ENCODE assay signal across 21 cellular contexts in genomic region chr10:52032681-52033629, GRCh38.
DNase-seq lines count a peak whose midpoint lies in the region; ATAC-seq and TF ChIP-seq lines count a peak whose summit lies in the region.
"Had no signal": no experiment of that assay in that cellular context is flagged by ENCODE, and none has a peak within 500 bp of the region (broad histone marks: within the 10 kb centered on the region; RNA-seq: fewer than 3 reads in every experiment).

No MANE protein-coding gene starts in this region.

- peak overlapping the region; percentile 64 for H3K9ac ChIP-seq in HUES48 (ENCODE audit: low read depth, low read length)
- H3K9ac ChIP-seq: KMS-11 had no signal

- H3K9me3 ChIP-seq in HUES48 (ENCODE audit: control insufficient read depth, insufficient read depth, low read length), result no peaks in the 10 kb centered on the region
- no peaks in the 10 kb centered on the region for H3K9me3 ChIP-seq in iPS-18c (ENCODE audit: control insufficient read depth, insufficient read depth, low read length)
- H3K9me3 ChIP-seq: Caco-2 had no signal

- H3K4me1 Mint-ChIP-seq in WTC11, result peaks cover 62% of the 10 kb centered on the region
- H3K4me1 Mint-ChIP-seq: IgD-negative memory B cell had no signal

- no peak for TF ChIP-seq CTCF in WTC11 (IDR thresholded peaks at IDR 0.05)

- H3K4me1 ChIP-seq in HUES48 (ENCODE audit: control insufficient read depth, insufficient read depth, low read length), result peaks cover 33% of the 10 kb centered on the region
- H3K4me1 ChIP-seq: Caco-2 had no signal

- peak overlapping the region; percentile 17 for H3K4me3 ChIP-seq in HUES48 (ENCODE audit: low read depth, low read length)
- peak overlapping the region; percentile 2; the same call in 1 of the 2 replicates for H3K4me3 ChIP-seq in iPS-18c (ENCODE audit: insufficient read depth, low read depth, low read length)
- H3K4me3 ChIP-seq: GM12878 had no signal

- H3K27me3 ChIP-seq in HUES48 (ENCODE audit: control insufficient read depth, insufficient read depth, low read length), result no peaks in the 10 kb centered on the region

- POLR2A ChIA-PET in WTC11 (lab: Charles Lee), result no interaction called here

- ATAC-seq in WTC11 (no peak), HG03457 (IDR thresholded peaks at IDR 0.05; ENCODE audit: unreplicated experiment) (no peak), GM19324 (IDR thresholded peaks at IDR 0.05; ENCODE audit: low FRiP score, unreplicated experiment) (no peak)
- ATAC-seq: CD8-positive, alpha-beta T cell; GM12878 had no signal

- peak overlapping the region; percentile 89 for H3K27ac ChIP-seq in HUES48 (ENCODE audit: low read depth, low read length)
- H3K27ac ChIP-seq: KMS-11, RWPE1 had no signal

- H3K27me3 Mint-ChIP-seq in WTC11 (ENCODE audit: low read depth), result no peaks in the 10 kb centered on the region; the same call in 1 of the 2 replicates
- H3K27me3 Mint-ChIP-seq: IgD-negative memory B cell had no signal

- peak overlapping the region; percentile 98 for H3K4me3 Mint-ChIP-seq in WTC11
- H3K4me3 Mint-ChIP-seq: CD8-positive, alpha-beta T cell; IgD-negative memory B cell had no signal

- peaks cover 82% of the 10 kb centered on the region for H3K36me3 Mint-ChIP-seq in WTC11
- H3K36me3 Mint-ChIP-seq: CD8-positive, alpha-beta T cell; IgD-negative memory B cell had no signal

- CTCF ChIA-PET in WTC11 (lab: Charles Lee), result no interaction called here

- H3K36me3 ChIP-seq in HUES48 (ENCODE audit: control insufficient read depth, insufficient read depth, low read length), result peaks cover 45% of the 10 kb centered on the region

- no peaks in the 10 kb centered on the region for H3K9me3 Mint-ChIP-seq in WTC11
- H3K9me3 Mint-ChIP-seq: CD8-positive, alpha-beta T cell; IgD-negative memory B cell had no signal

- DNase-seq in WTC11 (ENCODE audit: low spot score) (no peak), NCI-H2171 (lab: John Stamatoyannopoulos, UW) (no peak)
- no peak for DNase-seq in stimulated activated naive CD4-positive, alpha-beta T cell (lab: John Stamatoyannopoulos, UW)
- DNase-seq: C1 segment of cervical spinal cord; Caco-2; CD8-positive, alpha-beta T cell; GDM1; MM.1S; NCI-H1694; NCI-H2029 treated with DMSO at 0.1 percent for 48 hours; NCI-H2227 treated with DMSO at 0.1 percent for 48 hours; NCI-H526 treated with DMSO at 0.1 percent for 48 hours; SHP77 treated with DMSO at 0.1 percent for 48 hours had no signal

- peak overlapping the region; percentile 98 for H3K27ac Mint-ChIP-seq in WTC11
- H3K27ac Mint-ChIP-seq: CD8-positive, alpha-beta T cell; IgD-negative memory B cell had no signal

TF ChIP-seq in WTC11, 78 proteins besides CTCF, POLR2A, EP300 and RAD21 (continues in another document):
- no peak for TF ChIP-seq HMGXB4 (CRISPR knock-in tag; IDR thresholded peaks at IDR 0.05)
- TF ChIP-seq RORB (CRISPR knock-in tag; IDR thresholded peaks at IDR 0.05), result no peak
- peak; percentile 92 for TF ChIP-seq EMX1 (CRISPR knock-in tag; IDR thresholded peaks at IDR 0.05)
- no peak for TF ChIP-seq CBFB (CRISPR knock-in tag; IDR thresholded peaks at IDR 0.05; ENCODE audit: low read depth)
- TF ChIP-seq GRHL2 (CRISPR knock-in tag; IDR thresholded peaks at IDR 0.05; ENCODE audit: insufficient replicate concordance, severe bottlenecking), result no peak
- TF ChIP-seq, protein P1, sequence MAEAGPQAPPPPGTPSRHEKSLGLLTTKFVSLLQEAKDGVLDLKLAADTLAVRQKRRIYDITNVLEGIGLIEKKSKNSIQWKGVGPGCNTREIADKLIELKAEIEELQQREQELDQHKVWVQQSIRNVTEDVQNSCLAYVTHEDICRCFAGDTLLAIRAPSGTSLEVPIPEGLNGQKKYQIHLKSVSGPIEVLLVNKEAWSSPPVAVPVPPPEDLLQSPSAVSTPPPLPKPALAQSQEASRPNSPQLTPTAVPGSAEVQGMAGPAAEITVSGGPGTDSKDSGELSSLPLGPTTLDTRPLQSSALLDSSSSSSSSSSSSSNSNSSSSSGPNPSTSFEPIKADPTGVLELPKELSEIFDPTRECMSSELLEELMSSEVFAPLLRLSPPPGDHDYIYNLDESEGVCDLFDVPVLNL (CRISPR knock-in tag; IDR thresholded peaks at IDR 0.05; ENCODE audit: borderline replicate concordance, low read depth), result no peak
- no peak for TF ChIP-seq SOX15 (CRISPR knock-in tag; IDR thresholded peaks at IDR 0.05)
- no peak for TF ChIP-seq TCF7 (CRISPR knock-in tag; IDR thresholded peaks at IDR 0.05; ENCODE audit: low read depth)
- TF ChIP-seq ZNF263 (CRISPR knock-in tag; IDR thresholded peaks at IDR 0.05; ENCODE audit: low read depth), result no peak
- TF ChIP-seq ZNF416 (CRISPR knock-in tag; IDR thresholded peaks at IDR 0.05), result peak; percentile 93
- TF ChIP-seq ZSCAN18 (CRISPR knock-in tag; IDR thresholded peaks at IDR 0.05), result no peak
- no peak for TF ChIP-seq STAT6 (CRISPR knock-in tag; conservative IDR thresholded peaks at IDR 0.05; ENCODE audit: low read depth)
- TF ChIP-seq, protein P2, sequence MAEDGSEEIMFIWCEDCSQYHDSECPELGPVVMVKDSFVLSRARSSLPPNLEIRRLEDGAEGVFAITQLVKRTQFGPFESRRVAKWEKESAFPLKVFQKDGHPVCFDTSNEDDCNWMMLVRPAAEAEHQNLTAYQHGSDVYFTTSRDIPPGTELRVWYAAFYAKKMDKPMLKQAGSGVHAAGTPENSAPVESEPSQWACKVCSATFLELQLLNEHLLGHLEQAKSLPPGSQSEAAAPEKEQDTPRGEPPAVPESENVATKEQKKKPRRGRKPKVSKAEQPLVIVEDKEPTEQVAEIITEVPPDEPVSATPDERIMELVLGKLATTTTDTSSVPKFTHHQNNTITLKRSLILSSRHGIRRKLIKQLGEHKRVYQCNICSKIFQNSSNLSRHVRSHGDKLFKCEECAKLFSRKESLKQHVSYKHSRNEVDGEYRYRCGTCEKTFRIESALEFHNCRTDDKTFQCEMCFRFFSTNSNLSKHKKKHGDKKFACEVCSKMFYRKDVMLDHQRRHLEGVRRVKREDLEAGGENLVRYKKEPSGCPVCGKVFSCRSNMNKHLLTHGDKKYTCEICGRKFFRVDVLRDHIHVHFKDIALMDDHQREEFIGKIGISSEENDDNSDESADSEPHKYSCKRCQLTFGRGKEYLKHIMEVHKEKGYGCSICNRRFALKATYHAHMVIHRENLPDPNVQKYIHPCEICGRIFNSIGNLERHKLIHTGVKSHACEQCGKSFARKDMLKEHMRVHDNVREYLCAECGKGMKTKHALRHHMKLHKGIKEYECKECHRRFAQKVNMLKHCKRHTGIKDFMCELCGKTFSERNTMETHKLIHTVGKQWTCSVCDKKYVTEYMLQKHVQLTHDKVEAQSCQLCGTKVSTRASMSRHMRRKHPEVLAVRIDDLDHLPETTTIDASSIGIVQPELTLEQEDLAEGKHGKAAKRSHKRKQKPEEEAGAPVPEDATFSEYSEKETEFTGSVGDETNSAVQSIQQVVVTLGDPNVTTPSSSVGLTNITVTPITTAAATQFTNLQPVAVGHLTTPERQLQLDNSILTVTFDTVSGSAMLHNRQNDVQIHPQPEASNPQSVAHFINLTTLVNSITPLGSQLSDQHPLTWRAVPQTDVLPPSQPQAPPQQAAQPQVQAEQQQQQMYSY (CRISPR knock-in tag; IDR thresholded peaks at IDR 0.05), result no peak
